1 cellular context compared by ENCODE assay signal in the genomic region with DNA sequence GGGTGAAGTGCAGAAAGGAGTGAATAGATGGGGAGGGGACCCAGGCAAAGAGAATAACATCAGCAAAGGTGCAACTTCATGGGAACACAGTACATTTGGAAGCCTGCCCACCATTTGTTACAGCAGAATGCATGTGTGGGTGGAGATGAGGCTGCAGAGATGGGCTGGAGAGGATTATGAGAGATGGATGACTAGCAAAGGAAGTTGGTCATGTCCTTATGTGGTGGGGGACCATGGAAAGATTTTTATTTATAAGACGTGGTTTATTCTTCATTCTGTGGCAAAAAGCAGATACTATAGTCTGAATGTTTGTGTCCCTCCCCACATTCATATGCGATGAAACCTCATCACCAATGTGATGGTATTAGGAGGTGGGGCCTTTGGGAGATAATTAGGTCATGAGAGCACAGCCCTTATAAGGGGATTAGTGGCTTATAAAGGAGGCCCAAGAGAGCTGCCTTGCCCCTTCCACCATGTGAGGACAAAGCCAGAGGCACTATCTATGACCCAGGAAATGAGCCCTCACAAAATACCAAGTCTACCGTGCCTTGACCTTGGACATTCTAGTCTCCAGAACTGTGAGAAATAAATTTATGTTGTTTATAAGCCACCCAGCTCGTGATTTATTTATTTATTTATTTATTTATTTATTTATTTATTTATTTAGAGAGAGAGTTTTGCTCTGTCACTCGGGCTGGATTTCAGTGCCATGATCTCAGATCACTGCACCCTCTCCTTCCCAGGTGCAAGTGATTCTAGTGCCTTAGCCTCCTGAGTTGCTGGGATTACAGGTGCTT.
TF ChIP-seq lines count a peak whose summit lies in the region.

No MANE protein-coding gene starts in this region.

TF ChIP-seq in HEK293, 187 proteins besides CTCF, POLR2A, EP300 and RAD21 (continued from another document):
- TF ChIP-seq, protein P1, sequence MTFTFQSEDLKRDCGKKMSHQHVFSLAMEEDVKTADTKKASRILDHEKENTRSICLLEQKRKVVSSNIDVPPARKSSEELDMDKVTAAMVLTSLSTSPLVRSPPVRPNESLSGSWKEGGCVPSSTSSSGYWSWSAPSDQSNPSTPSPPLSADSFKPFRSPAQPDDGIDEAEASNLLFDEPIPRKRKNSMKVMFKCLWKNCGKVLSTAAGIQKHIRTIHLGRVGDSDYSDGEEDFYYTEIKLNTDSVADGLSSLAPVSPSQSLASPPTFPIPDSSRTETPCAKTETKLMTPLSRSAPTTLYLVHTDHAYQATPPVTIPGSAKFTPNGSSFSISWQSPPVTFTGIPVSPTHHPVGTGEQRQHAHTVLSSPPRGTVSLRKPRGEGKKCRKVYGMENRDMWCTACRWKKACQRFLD (tag by site-specific recombination; IDR thresholded peaks at IDR 0.05) = no peak
- TF ChIP-seq, protein P2, sequence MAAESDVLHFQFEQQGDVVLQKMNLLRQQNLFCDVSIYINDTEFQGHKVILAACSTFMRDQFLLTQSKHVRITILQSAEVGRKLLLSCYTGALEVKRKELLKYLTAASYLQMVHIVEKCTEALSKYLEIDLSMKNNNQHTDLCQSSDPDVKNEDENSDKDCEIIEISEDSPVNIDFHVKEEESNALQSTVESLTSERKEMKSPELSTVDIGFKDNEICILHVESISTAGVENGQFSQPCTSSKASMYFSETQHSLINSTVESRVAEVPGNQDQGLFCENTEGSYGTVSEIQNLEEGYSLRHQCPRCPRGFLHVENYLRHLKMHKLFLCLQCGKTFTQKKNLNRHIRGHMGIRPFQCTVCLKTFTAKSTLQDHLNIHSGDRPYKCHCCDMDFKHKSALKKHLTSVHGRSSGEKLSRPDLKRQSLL (tag by site-specific recombination; IDR thresholded peaks at IDR 0.05) = no peak
- TF ChIP-seq ZNF324 (tag by site-specific recombination; IDR thresholded peaks at IDR 0.05) (no peak), ZNF473 (tag by site-specific recombination; IDR thresholded peaks at IDR 0.05) (no peak), ZFP69B (tag by site-specific recombination; IDR thresholded peaks at IDR 0.05) (no peak), ZNF555 (tag by site-specific recombination; conservative IDR thresholded peaks at IDR 0.05) (peak; percentile 26), ZNF157 (tag by site-specific recombination; IDR thresholded peaks at IDR 0.05) (no peak), ZNF530 (tag by site-specific recombination; IDR thresholded peaks at IDR 0.05; ENCODE audit: low read depth) (no peak), ZBTB17 (tag by site-specific recombination; IDR thresholded peaks at IDR 0.05) (peak; percentile 54; the same call in 1 of the 2 replicates), SALL2 (tag by site-specific recombination; IDR thresholded peaks at IDR 0.05; ENCODE audit: borderline replicate concordance) (no peak), ZNF837 (tag by site-specific recombination; IDR thresholded peaks at IDR 0.05) (no peak), ZNF600 (tag by site-specific recombination; IDR thresholded peaks at IDR 0.05) (no peak), ZNF626 (tag by site-specific recombination; IDR thresholded peaks at IDR 0.05) (no peak), ZFHX2 (tag by site-specific recombination; conservative IDR thresholded peaks at IDR 0.05) (peak; percentile 60), ZNF354C (tag by site-specific recombination; IDR thresholded peaks at IDR 0.05; ENCODE audit: borderline replicate concordance, low read depth) (0 out of 2 replicates have a peak, but pooled peaks have one; percentile 64), ZNF366 (tag by site-specific recombination; conservative IDR thresholded peaks at IDR 0.05) (no peak), ZNF394 (tag by site-specific recombination; IDR thresholded peaks at IDR 0.05; ENCODE audit: borderline replicate concordance) (peak; percentile 60; the same call in 1 of the 2 replicates), SP7 (tag by site-specific recombination; IDR thresholded peaks at IDR 0.05) (no peak), KLF9 (tag by site-specific recombination; IDR thresholded peaks at IDR 0.05; ENCODE audit: low read depth) (no peak), YY1 (tag by site-specific recombination; IDR thresholded peaks at IDR 0.05) (no peak), ZNF707 (tag by site-specific recombination; IDR thresholded peaks at IDR 0.05) (no peak), ZNF426 (tag by site-specific recombination; IDR thresholded peaks at IDR 0.05) (peak; percentile 35), ZNF544 (tag by site-specific recombination; IDR thresholded peaks at IDR 0.05) (no peak)
- TF ChIP-seq, protein P3, sequence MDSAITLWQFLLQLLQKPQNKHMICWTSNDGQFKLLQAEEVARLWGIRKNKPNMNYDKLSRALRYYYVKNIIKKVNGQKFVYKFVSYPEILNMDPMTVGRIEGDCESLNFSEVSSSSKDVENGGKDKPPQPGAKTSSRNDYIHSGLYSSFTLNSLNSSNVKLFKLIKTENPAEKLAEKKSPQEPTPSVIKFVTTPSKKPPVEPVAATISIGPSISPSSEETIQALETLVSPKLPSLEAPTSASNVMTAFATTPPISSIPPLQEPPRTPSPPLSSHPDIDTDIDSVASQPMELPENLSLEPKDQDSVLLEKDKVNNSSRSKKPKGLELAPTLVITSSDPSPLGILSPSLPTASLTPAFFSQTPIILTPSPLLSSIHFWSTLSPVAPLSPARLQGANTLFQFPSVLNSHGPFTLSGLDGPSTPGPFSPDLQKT (IDR thresholded peaks at IDR 0.05; ENCODE audit: borderline replicate concordance, low read depth, low read length) = no peak
- TF ChIP-seq, protein P4, sequence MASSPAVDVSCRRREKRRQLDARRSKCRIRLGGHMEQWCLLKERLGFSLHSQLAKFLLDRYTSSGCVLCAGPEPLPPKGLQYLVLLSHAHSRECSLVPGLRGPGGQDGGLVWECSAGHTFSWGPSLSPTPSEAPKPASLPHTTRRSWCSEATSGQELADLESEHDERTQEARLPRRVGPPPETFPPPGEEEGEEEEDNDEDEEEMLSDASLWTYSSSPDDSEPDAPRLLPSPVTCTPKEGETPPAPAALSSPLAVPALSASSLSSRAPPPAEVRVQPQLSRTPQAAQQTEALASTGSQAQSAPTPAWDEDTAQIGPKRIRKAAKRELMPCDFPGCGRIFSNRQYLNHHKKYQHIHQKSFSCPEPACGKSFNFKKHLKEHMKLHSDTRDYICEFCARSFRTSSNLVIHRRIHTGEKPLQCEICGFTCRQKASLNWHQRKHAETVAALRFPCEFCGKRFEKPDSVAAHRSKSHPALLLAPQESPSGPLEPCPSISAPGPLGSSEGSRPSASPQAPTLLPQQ (tag by site-specific recombination; IDR thresholded peaks at IDR 0.05) = no peak
- TF ChIP-seq, protein P5, sequence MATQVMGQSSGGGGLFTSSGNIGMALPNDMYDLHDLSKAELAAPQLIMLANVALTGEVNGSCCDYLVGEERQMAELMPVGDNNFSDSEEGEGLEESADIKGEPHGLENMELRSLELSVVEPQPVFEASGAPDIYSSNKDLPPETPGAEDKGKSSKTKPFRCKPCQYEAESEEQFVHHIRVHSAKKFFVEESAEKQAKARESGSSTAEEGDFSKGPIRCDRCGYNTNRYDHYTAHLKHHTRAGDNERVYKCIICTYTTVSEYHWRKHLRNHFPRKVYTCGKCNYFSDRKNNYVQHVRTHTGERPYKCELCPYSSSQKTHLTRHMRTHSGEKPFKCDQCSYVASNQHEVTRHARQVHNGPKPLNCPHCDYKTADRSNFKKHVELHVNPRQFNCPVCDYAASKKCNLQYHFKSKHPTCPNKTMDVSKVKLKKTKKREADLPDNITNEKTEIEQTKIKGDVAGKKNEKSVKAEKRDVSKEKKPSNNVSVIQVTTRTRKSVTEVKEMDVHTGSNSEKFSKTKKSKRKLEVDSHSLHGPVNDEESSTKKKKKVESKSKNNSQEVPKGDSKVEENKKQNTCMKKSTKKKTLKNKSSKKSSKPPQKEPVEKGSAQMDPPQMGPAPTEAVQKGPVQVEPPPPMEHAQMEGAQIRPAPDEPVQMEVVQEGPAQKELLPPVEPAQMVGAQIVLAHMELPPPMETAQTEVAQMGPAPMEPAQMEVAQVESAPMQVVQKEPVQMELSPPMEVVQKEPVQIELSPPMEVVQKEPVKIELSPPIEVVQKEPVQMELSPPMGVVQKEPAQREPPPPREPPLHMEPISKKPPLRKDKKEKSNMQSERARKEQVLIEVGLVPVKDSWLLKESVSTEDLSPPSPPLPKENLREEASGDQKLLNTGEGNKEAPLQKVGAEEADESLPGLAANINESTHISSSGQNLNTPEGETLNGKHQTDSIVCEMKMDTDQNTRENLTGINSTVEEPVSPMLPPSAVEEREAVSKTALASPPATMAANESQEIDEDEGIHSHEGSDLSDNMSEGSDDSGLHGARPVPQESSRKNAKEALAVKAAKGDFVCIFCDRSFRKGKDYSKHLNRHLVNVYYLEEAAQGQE (tag by site-specific recombination; IDR thresholded peaks at IDR 0.05) = no peak
